Comparison of ENCODE assay signal across 1 cellular context in the genomic region with DNA sequence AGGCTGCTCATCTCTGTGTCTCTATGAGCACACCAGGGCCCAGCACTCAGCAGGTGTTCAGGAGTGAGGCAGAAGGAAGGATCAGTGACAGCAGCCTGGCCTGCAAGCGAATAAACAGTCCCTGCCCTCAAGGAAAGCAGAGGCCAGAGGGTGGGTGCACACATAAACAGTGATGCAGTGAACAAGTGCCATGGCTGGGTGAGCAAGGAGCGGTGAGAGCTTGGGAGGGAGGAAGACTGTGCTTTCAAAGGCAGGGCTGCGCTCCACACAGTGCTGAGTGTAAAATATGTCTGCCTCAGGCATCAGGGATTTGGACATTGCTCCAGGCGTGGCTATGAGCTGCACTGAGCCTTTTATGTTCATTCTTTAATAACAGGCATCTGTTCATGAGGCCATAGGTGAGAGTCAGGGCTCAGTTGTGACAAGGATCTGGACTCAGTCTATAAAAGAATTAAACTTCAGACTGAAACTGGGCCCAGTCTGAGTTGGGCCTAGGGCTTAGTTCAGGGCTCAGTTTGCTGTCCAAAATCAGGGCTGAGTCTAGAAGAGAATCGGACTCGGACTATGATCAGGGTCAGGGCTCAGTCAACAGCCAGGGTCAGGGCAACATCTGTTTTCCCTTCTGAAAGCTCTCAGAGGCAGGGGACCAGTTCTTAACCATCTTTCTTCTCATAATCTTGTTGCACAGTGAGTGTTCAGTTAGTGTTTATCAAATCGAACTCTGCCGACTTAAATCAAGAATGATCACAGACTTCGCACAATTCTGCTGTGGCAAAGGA.
TF ChIP-seq lines count a peak whose summit lies in the region.

No MANE protein-coding gene starts in this region.

TF ChIP-seq in A549, 52 proteins besides CTCF, POLR2A, EP300 and RAD21 (continued from another document):
- TF ChIP-seq, protein P1, sequence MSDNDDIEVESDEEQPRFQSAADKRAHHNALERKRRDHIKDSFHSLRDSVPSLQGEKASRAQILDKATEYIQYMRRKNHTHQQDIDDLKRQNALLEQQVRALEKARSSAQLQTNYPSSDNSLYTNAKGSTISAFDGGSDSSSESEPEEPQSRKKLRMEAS (IDR thresholded peaks at IDR 0.05) = no peak
- TF ChIP-seq NFE2L2 (conservative IDR thresholded peaks at IDR 0.05; ENCODE audit: low read length) = no peak
